In the genomic region with DNA sequence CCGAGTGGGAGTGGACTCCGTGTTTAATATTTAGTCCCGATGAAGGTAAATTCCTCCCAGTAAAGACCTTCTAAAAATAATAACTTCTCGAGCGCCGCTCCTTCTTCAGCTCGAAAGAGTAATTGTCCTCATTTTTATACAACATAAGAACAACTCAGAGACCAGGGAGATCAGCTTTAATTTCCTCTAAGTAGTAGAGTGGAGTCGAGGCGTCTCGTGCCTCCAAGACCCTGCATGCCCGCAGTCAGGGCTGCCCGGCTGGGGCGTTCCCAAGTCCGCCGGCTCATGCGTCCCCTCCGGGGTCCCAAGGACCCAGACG, we compare ENCODE assay signal across 2 cellular contexts.
TF ChIP-seq lines count a peak whose summit lies in the region.

No MANE protein-coding gene starts in this region.

TF ChIP-seq in endothelial cell of umbilical vein, 7 proteins besides CTCF, POLR2A, EP300 and RAD21:
- TF ChIP-seq POLR2AphosphoS5 (IDR thresholded peaks at IDR 0.05; ENCODE audit: insufficient read depth, low read depth, low read length): no peak
- peak; percentile 60 for TF ChIP-seq EZH2 (IDR thresholded peaks at IDR 0.05; ENCODE audit: borderline replicate concordance, low read depth, low read length, severe bottlenecking)
- no peak for TF ChIP-seq FOS (IDR thresholded peaks at IDR 0.05; ENCODE audit: borderline replicate concordance, insufficient read depth, low read length)
- no peak for TF ChIP-seq JUN (IDR thresholded peaks at IDR 0.05; ENCODE audit: borderline replicate concordance, insufficient read depth, insufficient read length, low read depth)

TF ChIP-seq in neural cell, 6 proteins besides CTCF, POLR2A, EP300 and RAD21:
- TF ChIP-seq POLR2AphosphoS5 (IDR thresholded peaks at IDR 0.05) (no peak), SMC3 (conservative IDR thresholded peaks at IDR 0.05; ENCODE audit: poor library complexity) (no peak), MXI1 (conservative IDR thresholded peaks at IDR 0.05; ENCODE audit: poor library complexity, severe bottlenecking) (no peak), EZH2 (IDR thresholded peaks at IDR 0.05; ENCODE audit: borderline replicate concordance, insufficient read depth, low read length, poor library complexity, severe bottlenecking) (no peak), TAF1 (IDR thresholded peaks at IDR 0.05; ENCODE audit: low read depth) (no peak)
- TF ChIP-seq, protein P1, sequence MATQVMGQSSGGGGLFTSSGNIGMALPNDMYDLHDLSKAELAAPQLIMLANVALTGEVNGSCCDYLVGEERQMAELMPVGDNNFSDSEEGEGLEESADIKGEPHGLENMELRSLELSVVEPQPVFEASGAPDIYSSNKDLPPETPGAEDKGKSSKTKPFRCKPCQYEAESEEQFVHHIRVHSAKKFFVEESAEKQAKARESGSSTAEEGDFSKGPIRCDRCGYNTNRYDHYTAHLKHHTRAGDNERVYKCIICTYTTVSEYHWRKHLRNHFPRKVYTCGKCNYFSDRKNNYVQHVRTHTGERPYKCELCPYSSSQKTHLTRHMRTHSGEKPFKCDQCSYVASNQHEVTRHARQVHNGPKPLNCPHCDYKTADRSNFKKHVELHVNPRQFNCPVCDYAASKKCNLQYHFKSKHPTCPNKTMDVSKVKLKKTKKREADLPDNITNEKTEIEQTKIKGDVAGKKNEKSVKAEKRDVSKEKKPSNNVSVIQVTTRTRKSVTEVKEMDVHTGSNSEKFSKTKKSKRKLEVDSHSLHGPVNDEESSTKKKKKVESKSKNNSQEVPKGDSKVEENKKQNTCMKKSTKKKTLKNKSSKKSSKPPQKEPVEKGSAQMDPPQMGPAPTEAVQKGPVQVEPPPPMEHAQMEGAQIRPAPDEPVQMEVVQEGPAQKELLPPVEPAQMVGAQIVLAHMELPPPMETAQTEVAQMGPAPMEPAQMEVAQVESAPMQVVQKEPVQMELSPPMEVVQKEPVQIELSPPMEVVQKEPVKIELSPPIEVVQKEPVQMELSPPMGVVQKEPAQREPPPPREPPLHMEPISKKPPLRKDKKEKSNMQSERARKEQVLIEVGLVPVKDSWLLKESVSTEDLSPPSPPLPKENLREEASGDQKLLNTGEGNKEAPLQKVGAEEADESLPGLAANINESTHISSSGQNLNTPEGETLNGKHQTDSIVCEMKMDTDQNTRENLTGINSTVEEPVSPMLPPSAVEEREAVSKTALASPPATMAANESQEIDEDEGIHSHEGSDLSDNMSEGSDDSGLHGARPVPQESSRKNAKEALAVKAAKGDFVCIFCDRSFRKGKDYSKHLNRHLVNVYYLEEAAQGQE (IDR thresholded peaks at IDR 0.05; ENCODE audit: borderline replicate concordance): no peak
